ENCODE assay signal across 12 cellular contexts in the genomic region with DNA sequence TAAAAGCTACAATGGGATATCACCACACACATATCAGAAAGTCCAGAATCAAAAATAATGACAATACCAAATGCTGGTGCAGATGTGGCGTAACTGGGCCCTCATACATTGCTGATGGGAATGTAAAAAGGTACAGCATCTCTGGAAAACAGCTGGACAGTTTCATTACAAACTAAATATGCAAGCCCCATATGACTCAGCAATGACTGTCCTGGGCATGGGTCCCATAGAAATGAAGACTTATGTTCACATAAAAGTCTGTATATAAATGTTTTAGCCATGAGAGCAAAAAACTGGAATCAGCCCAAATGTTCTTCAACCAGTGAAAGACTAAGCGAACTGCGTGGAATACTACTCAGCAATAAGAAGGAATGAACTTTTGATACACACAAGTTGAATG. TPM values are rescaled to one million over a fixed set of nuclear protein-coding genes. Genes with fewer than 3 reads are reported as not detected.
A peak's percentile ranks its signal among the peaks of the same experiment; 100 is the strongest.
DNase-seq lines count a peak whose midpoint lies in the region; ATAC-seq and TF ChIP-seq lines count a peak whose summit lies in the region.
"Had no signal": no experiment of that assay in that cellular context is flagged by ENCODE, and none has a peak within 500 bp of the region (broad histone marks: within the 10 kb centered on the region; RNA-seq: fewer than 3 reads in every experiment).

No MANE protein-coding gene starts in this region.

- intact Hi-C loops in PC-3 (cut with micrococcal nuclease) (loop anchor here (1.0 kb wide), 1 partner anchor 23 kb away; no protein-coding TSS in a partner anchor), gastrocnemius medialis (cut with DNase I; ENCODE audit: low total_unique reads) (no loop called here)

- ATAC-seq in PC-3: peak; percentile 83
- no peak for ATAC-seq in gastrocnemius medialis
- ATAC-seq in GM19351 (IDR thresholded peaks at IDR 0.05; ENCODE audit: unreplicated experiment): no peak
- no peak for ATAC-seq in HG02884 (IDR thresholded peaks at IDR 0.05; ENCODE audit: unreplicated experiment)
- no peak for ATAC-seq in GM21576 (IDR thresholded peaks at IDR 0.05; ENCODE audit: unreplicated experiment)

- CTCF ChIA-PET in PC-3 (lab: Charles Lee): no interaction called here

- no peaks in the 10 kb centered on the region for H3F3A ChIP-seq in PC-3 (ENCODE audit: low read length, unreplicated experiment)

- no peaks in the 10 kb centered on the region for H3K36me3 ChIP-seq in PC-3 (ENCODE audit: low read depth, low read length)
- no peaks in the 10 kb centered on the region for H3K36me3 ChIP-seq in gastrocnemius medialis

- no peaks in the 10 kb centered on the region for H3K79me2 ChIP-seq in PC-3 (ENCODE audit: low read length)

- H3K27me3 ChIP-seq in PC-3 (ENCODE audit: low read length): no peaks in the 10 kb centered on the region
- no peaks in the 10 kb centered on the region for H3K27me3 ChIP-seq in gastrocnemius medialis

- H3K9ac ChIP-seq in PC-3 (ENCODE audit: low read length): no peak overlapping the region; the same call in 1 of the 2 replicates

- no peak for TF ChIP-seq POLR2A in gastrocnemius medialis (IDR thresholded peaks at IDR 0.05)

- peak overlapping the region; percentile 61 for H3K27ac ChIP-seq in PC-3 (ENCODE audit: low read length)
- H3K27ac ChIP-seq in gastrocnemius medialis: peak overlapping the region; percentile 14 to 42 (median 25)

- H3K4me1 ChIP-seq in PC-3 (ENCODE audit: insufficient read depth, low read length) (peaks cover 24% of the 10 kb centered on the region), gastrocnemius medialis (peaks cover 43 to 48% of the 10 kb centered on the region in 2 donors)

- POLR2A ChIA-PET in PC-3 (lab: Charles Lee; ENCODE audit: unreplicated experiment): no interaction called here

- no peaks in the 10 kb centered on the region for H3K9me2 ChIP-seq in PC-3 (replicated peaks; ENCODE audit: low read length)

- H4K20me1 ChIP-seq in PC-3 (ENCODE audit: low read length): no peaks in the 10 kb centered on the region

- BruUV-seq in PC-3 (replicated peaks; lab: Mats Ljungman, UMichigan): no TSS peak

- TF ChIP-seq CTCF in PC-3 (conservative IDR thresholded peaks at IDR 0.05; ENCODE audit: low read depth, low read length): no peak
- no peak for TF ChIP-seq CTCF in epithelial cell of esophagus (IDR thresholded peaks at IDR 0.05; ENCODE audit: insufficient read depth, low read depth, low read length, missing control alignments)
- TF ChIP-seq CTCF in gastrocnemius medialis (IDR thresholded peaks at IDR 0.05 in 4 of 5, conservative IDR thresholded peaks at IDR 0.05 in 1 of 5): no peak

- no peak overlapping the region for H2AFZ ChIP-seq in PC-3 (ENCODE audit: low read length)

- DNase-seq in GM04504 (ENCODE audit: low read depth): peak; percentile 97
- peak; percentile 99 for DNase-seq in PC-3
- peak; percentile 89 for DNase-seq in epithelial cell of esophagus (ENCODE audit: low read depth)
- no peak for DNase-seq in gastrocnemius medialis
- DNase-seq in cerebellar cortex (ENCODE audit: low spot score): no peak
- DNase-seq: activated T-cell treated with anti-CD3 and anti-CD28 coated beads, Interleukin-2, amount 50 U/mL, for 1 hour; DMS79; hippocampal formation; midbrain had no signal

- in situ Hi-C loops in gastrocnemius medialis (cut with MboI; ENCODE audit: low sequenced_read_pairs in 4 of 4): no loop called here

- H3K4me3 ChIP-seq in PC-3 (ENCODE audit: low read length) (no peak overlapping the region), epithelial cell of esophagus (ENCODE audit: low read length) (no peak overlapping the region), gastrocnemius medialis (no peak overlapping the region)

- peak overlapping the region; percentile 45 for H3K4me2 ChIP-seq in PC-3 (ENCODE audit: low read length)

- H3K9me3 ChIP-seq in PC-3 (ENCODE audit: low read length): no peaks in the 10 kb centered on the region
- H3K9me3 ChIP-seq in gastrocnemius medialis: no peaks in the 10 kb centered on the region

RNA-seq across cellular contexts. Expression of a gene that starts 56.7 kb away (rescaled TPM):
- total RNA-seq in PC-3 (2014; rRNA removed): 0.04 TPM in 1 of 2 replicates, not detected in the other
- 10 to 100 TPM; 46.6 to 81.5 (median 58.4) TPM for total RNA-seq in gastrocnemius medialis

Comparison
In these comparisons a context has a peak if more than half of its experiments do, and no peak if none do; other contexts are left out.
1. DNase-seq: peak in GM04504 (single experiment), PC-3 (single experiment) and epithelial cell of esophagus (single experiment); none in gastrocnemius medialis (0 of 2) and cerebellar cortex (single experiment).
2. RNA of a gene that starts 56.7 kb away (total RNA-seq): 46.6 to 81.5 TPM in gastrocnemius medialis; 0.04 TPM in PC-3; every median in the first group is over 10 times any median in the second.